In genomic region chr2:37389984-37390765, GRCh38 we compare ENCODE assay signal across 8 cellular contexts. TPM values are rescaled to one million over a fixed set of nuclear protein-coding genes. Genes with fewer than 3 reads are reported as not detected.
DNase-seq lines count a peak whose midpoint lies in the region; ATAC-seq and TF ChIP-seq lines count a peak whose summit lies in the region.

No MANE protein-coding gene starts in this region.

- no peak for TF ChIP-seq RAD21 in SK-N-SH (IDR thresholded peaks at IDR 0.05; ENCODE audit: low read length)

- H3K4me3 Mint-ChIP-seq in activated naive CD8-positive, alpha-beta T cell treated with anti-CD3 and anti-CD28 coated beads for 36 hours: peak overlapping the region; percentile 1
- H3K4me3 Mint-ChIP-seq in glutamatergic neuron (ENCODE audit: unreplicated experiment): no peak overlapping the region

- peak overlapping the region; percentile 72; the same call in 1 of the 2 replicates for H2AFZ ChIP-seq in SK-N-SH (ENCODE audit: low read depth)

- no peaks in the 10 kb centered on the region for H3K79me2 ChIP-seq in SK-N-SH (ENCODE audit: insufficient read depth)

- peaks cover 6 to 32% of the 10 kb centered on the region in 2 experiments; a peak in 3 of 4 replicates for H3K4me1 ChIP-seq in SK-N-SH (ENCODE audit: control insufficient read depth in 1 of 2, insufficient read depth in 2 of 2, low read depth in 1 of 2, low read length in 1 of 2)

- peak overlapping the region; percentile 84 for H3K27ac Mint-ChIP-seq in activated naive CD8-positive, alpha-beta T cell treated with anti-CD3 and anti-CD28 coated beads for 36 hours
- H3K27ac Mint-ChIP-seq in glutamatergic neuron (ENCODE audit: unreplicated experiment): no peak overlapping the region

- WGBS in SK-N-SH (ENCODE audit: low lambda C conversion rate): 45% methylated on average over 5 of the region's 5 CpGs

- TF ChIP-seq EP300 in SK-N-SH (IDR thresholded peaks at IDR 0.05; ENCODE audit: borderline replicate concordance in 1 of 2, low read depth in 1 of 2, low read length in 1 of 2): peak in 1 of 2 experiments; percentile 62; a peak in 1 of 4 replicates

- no peaks in the 10 kb centered on the region for H4K20me1 ChIP-seq in SK-N-SH (ENCODE audit: insufficient read depth)

- POLR2A ChIA-PET in SK-N-SH (lab: Yijun Ruan, JAX): no interaction called here

- H3K27ac ChIP-seq in SK-N-SH (ENCODE audit: low read depth in 2 of 2, low read length in 1 of 2): peak overlapping the region in 1 of 2 experiments; percentile 68; a peak in 2 of 4 replicates

- H3K9ac ChIP-seq in SK-N-SH: peak overlapping the region; percentile 24

- CTCF ChIA-PET in SK-N-SH (lab: Yijun Ruan, JAX): interaction anchor here (0.8 to 3.3 kb wide), 8 partner anchors 11 to 885 kb away, joined by 3 to 25 read pairs (median 4); partner anchors contain the start of gene PRKD3

- TF ChIP-seq CTCF in SK-N-SH (IDR thresholded peaks at IDR 0.05): no peak
- no peak for TF ChIP-seq CTCF in glutamatergic neuron (IDR thresholded peaks at IDR 0.05; ENCODE audit: partially characterized antibody, unreplicated experiment)

- H3K9me2 ChIP-seq in SK-N-SH: no peaks in the 10 kb centered on the region

- no peaks in the 10 kb centered on the region for H3K27me3 Mint-ChIP-seq in activated naive CD8-positive, alpha-beta T cell treated with anti-CD3 and anti-CD28 coated beads for 36 hours
- H3K27me3 Mint-ChIP-seq in glutamatergic neuron (ENCODE audit: unreplicated experiment): no peaks in the 10 kb centered on the region

- no peaks in the 10 kb centered on the region for H3K36me3 Mint-ChIP-seq in activated naive CD8-positive, alpha-beta T cell treated with anti-CD3 and anti-CD28 coated beads for 36 hours
- peaks cover 6% of the 10 kb centered on the region for H3K36me3 Mint-ChIP-seq in glutamatergic neuron (ENCODE audit: unreplicated experiment)

- no peaks in the 10 kb centered on the region for H3K9me3 ChIP-seq in SK-N-SH

- H3K9me3 Mint-ChIP-seq in activated naive CD8-positive, alpha-beta T cell treated with anti-CD3 and anti-CD28 coated beads for 36 hours: peaks cover 5% of the 10 kb centered on the region
- no peaks in the 10 kb centered on the region for H3K9me3 Mint-ChIP-seq in glutamatergic neuron (ENCODE audit: unreplicated experiment)

- H3K4me3 ChIP-seq in SK-N-SH (ENCODE audit: low read depth in 2 of 2, low read length in 1 of 2): no peak overlapping the region

- peaks cover 23% of the 10 kb centered on the region for H3K4me1 Mint-ChIP-seq in activated naive CD8-positive, alpha-beta T cell treated with anti-CD3 and anti-CD28 coated beads for 36 hours
- no peaks in the 10 kb centered on the region for H3K4me1 Mint-ChIP-seq in glutamatergic neuron (ENCODE audit: low read depth, unreplicated experiment)

- H3K4me2 ChIP-seq in SK-N-SH: peak overlapping the region; percentile 64

- H3F3A ChIP-seq in SK-N-SH (replicated peaks; ENCODE audit: insufficient read depth): peaks cover 17% of the 10 kb centered on the region

- no peaks in the 10 kb centered on the region for H3K27me3 ChIP-seq in SK-N-SH (ENCODE audit: insufficient read depth)

- no peaks in the 10 kb centered on the region for H3K36me3 ChIP-seq in SK-N-SH (replicated peaks in 1 of 2; ENCODE audit: control insufficient read depth in 1 of 2, insufficient read depth in 2 of 2, low read length in 1 of 2)

- peak; percentile 17 for DNase-seq in COR-L47 (lab: John Stamatoyannopoulos, UW)
- no peak for DNase-seq in SK-N-SH
- DNase-seq in activated naive CD8-positive, alpha-beta T cell treated with anti-CD3 and anti-CD28 coated beads for 36 hours: peak; percentile 70
- peak; percentile 83 for DNase-seq in islet precursor cell
- peak; percentile 32 to 58 for DNase-seq in stimulated activated CD8-positive, alpha-beta memory T cell treated with anti-CD3 and anti-CD28 coated beads, Interleukin-15, amount 100 ng/mL, for 48 hours (ENCODE audit: low read depth in 2 of 2)
- no peak for DNase-seq in glutamatergic neuron

- ATAC-seq in GM19397 (IDR thresholded peaks at IDR 0.05; ENCODE audit: unreplicated experiment) (peak; percentile 94), HG03457 (IDR thresholded peaks at IDR 0.05; ENCODE audit: unreplicated experiment) (peak; percentile 81)

TF ChIP-seq in SK-N-SH, 30 proteins besides CTCF, POLR2A, EP300 and RAD21:
- TF ChIP-seq GABPA (IDR thresholded peaks at IDR 0.05; ENCODE audit: low read depth) (no peak; the same call in 1 of the 2 replicates), FOSL2 (IDR thresholded peaks at IDR 0.05; ENCODE audit: borderline replicate concordance, low read depth) (peak; percentile 85), POLR2AphosphoS5 (IDR thresholded peaks at IDR 0.05; ENCODE audit: low read depth, low read length) (peak; percentile 27; the same call in 1 of the 2 replicates), PBX3 (IDR thresholded peaks at IDR 0.05) (peak; percentile 74; the same call in 1 of the 2 replicates), JUND (IDR thresholded peaks at IDR 0.05) (peak; percentile 88), SIN3A (IDR thresholded peaks at IDR 0.05; ENCODE audit: borderline replicate concordance, low read depth, low read length) (peak; percentile 38; the same call in 1 of the 2 replicates), ELF1 (IDR thresholded peaks at IDR 0.05) (0 out of 2 replicates have a peak, but pooled peaks have one; percentile 24), TCF12 (IDR thresholded peaks at IDR 0.05) (peak; percentile 82), MAX (IDR thresholded peaks at IDR 0.05; ENCODE audit: low read depth) (peak; percentile 56; the same call in 1 of the 2 replicates), REST (IDR thresholded peaks at IDR 0.05; ENCODE audit: low read depth, low read length) (peak; percentile 44; the same call in 1 of the 2 replicates)
- TF ChIP-seq, protein P1, sequence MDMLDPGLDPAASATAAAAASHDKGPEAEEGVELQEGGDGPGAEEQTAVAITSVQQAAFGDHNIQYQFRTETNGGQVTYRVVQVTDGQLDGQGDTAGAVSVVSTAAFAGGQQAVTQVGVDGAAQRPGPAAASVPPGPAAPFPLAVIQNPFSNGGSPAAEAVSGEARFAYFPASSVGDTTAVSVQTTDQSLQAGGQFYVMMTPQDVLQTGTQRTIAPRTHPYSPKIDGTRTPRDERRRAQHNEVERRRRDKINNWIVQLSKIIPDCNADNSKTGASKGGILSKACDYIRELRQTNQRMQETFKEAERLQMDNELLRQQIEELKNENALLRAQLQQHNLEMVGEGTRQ (IDR thresholded peaks at IDR 0.05; ENCODE audit: borderline replicate concordance, low read depth, low read length): no peak
- TF ChIP-seq, protein P2, sequence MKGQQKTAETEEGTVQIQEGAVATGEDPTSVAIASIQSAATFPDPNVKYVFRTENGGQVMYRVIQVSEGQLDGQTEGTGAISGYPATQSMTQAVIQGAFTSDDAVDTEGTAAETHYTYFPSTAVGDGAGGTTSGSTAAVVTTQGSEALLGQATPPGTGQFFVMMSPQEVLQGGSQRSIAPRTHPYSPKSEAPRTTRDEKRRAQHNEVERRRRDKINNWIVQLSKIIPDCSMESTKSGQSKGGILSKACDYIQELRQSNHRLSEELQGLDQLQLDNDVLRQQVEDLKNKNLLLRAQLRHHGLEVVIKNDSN (IDR thresholded peaks at IDR 0.05; ENCODE audit: borderline replicate concordance, low read depth): no peak

RNA-seq across cellular contexts. Expression of gene QPCT, which starts 45.7 kb away (rescaled TPM):
- polyA plus RNA-seq in SK-N-SH (2012; rRNA removed): 0.06 and 0.12 TPM in 2 replicates
- 0.21 and 0.22 TPM in 2 replicates for polyA plus RNA-seq in SK-N-SH (2012; cell fraction: cytosol; rRNA removed)
- 0.09 and 0.36 TPM in 2 replicates for polyA plus RNA-seq in SK-N-SH (2012; cell fraction: nucleus; rRNA removed)
- total RNA-seq in activated naive CD8-positive, alpha-beta T cell treated with anti-CD3 and anti-CD28 coated beads for 36 hours: 1 to 10 TPM; 2.5 to 3.0 TPM
- 7.4 TPM for total RNA-seq in glutamatergic neuron (ENCODE audit: unreplicated experiment)

Comparison
In these comparisons a context has a peak if more than half of its experiments do, and no peak if none do; other contexts are left out.
1. DNase-seq: peak in COR-L47 (single experiment), activated naive CD8-positive, alpha-beta T cell treated with anti-CD3 and anti-CD28 coated beads for 36 hours (single experiment), islet precursor cell (single experiment) and stimulated activated CD8-positive, alpha-beta memory T cell treated with anti-CD3 and anti-CD28 coated beads, Interleukin-15, amount 100 ng/mL, for 48 hours (2 of 2); none in SK-N-SH (single experiment) and glutamatergic neuron (single experiment).